Comparison of ENCODE assay signal across 17 cellular contexts in genomic region chr3:47002490-47003410, GRCh38. TPM values are rescaled to one million over a fixed set of nuclear protein-coding genes. Genes with fewer than 3 reads are reported as not detected.
DNase-seq lines count a peak whose midpoint lies in the region; ATAC-seq and TF ChIP-seq lines count a peak whose summit lies in the region.
"Had no signal": no experiment of that assay in that cellular context is flagged by ENCODE, and none has a peak within 500 bp of the region (broad histone marks: within the 10 kb centered on the region; RNA-seq: fewer than 3 reads in every experiment).

No MANE protein-coding gene starts in this region.

- H3K4me3 ChIP-seq in GM23338 (no peak overlapping the region), endodermal cell (ENCODE audit: low read length) (no peak overlapping the region)
- no peak overlapping the region for H3K4me3 ChIP-seq in CD4-positive, alpha-beta memory T cell (ENCODE audit: low read length in 2 of 2)
- H3K4me3 ChIP-seq: testis had no signal

- no peaks in the 10 kb centered on the region for H3F3A ChIP-seq in GM23338 (replicated peaks; ENCODE audit: low read depth)

- CTCF ChIA-PET in CD4-positive, alpha-beta memory T cell (lab: Charles Lee; ENCODE audit: partially characterized antibody), result interaction anchor here (1.3 kb wide), 1 partner anchor 136 kb away, joined by 4 read pairs; no protein-coding TSS in a partner anchor
- CTCF ChIA-PET in CD4-positive, alpha-beta T cell (lab: Charles Lee), result no interaction called here

- DNase-seq in activated gamma-delta T cell (lab: John Stamatoyannopoulos, UW) (peak; percentile 20), activated gamma-delta T cell treated with Interleukin-2 at 50 U/mL for 16 hours (no peak), GM23338 (ENCODE audit: low spot score) (peak; percentile 84), endodermal cell (peak; percentile 90), posterior vena cava (ENCODE audit: low spot score) (peak; percentile 74)
- DNase-seq in CD4-positive, alpha-beta memory T cell, result no peak
- DNase-seq in CD4-positive, alpha-beta T cell, result no peak
- DNase-seq: activated CD8-positive, alpha-beta memory T cell treated with anti-CD3 and anti-CD28 coated beads, Interleukin-2, amount 50 U/mL, for 4 hours; activated naive CD8-positive, alpha-beta T cell treated with anti-CD3 and anti-CD28 coated beads, Interleukin-2, amount 50 U/mL, for 24 hours; cerebellar nuclear complex; GDM1; islet precursor cell; NCI-H1092 treated with DMSO at 0.1 percent for 48 hours; T-helper 17 cell; testis had no signal

- H3K4me1 ChIP-seq in GM23338 (ENCODE audit: insufficient read depth), result no peaks in the 10 kb centered on the region
- no peaks in the 10 kb centered on the region for H3K4me1 ChIP-seq in endodermal cell (ENCODE audit: control insufficient read depth, insufficient read depth, low read length)
- peaks cover 9% of the 10 kb centered on the region for H3K4me1 ChIP-seq in CD4-positive, alpha-beta memory T cell (ENCODE audit: insufficient read depth, low read length)
- H3K4me1 ChIP-seq: testis had no signal

- no peaks in the 10 kb centered on the region; the same call in 1 of the 2 replicates for H4K20me1 ChIP-seq in GM23338 (replicated peaks; ENCODE audit: insufficient read depth)

- H3K27ac Mint-ChIP-seq in GM23338 (no peak overlapping the region), endodermal cell (no peak overlapping the region)
- H3K27ac Mint-ChIP-seq in CD4-positive, alpha-beta memory T cell, result peak overlapping the region in 1 of 7 donors; percentile 85
- no peak overlapping the region for H3K27ac Mint-ChIP-seq in CD4-positive, alpha-beta T cell
- H3K27ac Mint-ChIP-seq: activated naive CD8-positive, alpha-beta T cell treated with anti-CD3 and anti-CD28 coated beads, Interleukin-2, amount 50 U/mL, for 24 hours; T-helper 17 cell had no signal

- no peak overlapping the region for H2AFZ ChIP-seq in GM23338

- H3K36me3 Mint-ChIP-seq in GM23338 (ENCODE audit: low read depth), result peaks cover 28% of the 10 kb centered on the region
- peaks cover 50% of the 10 kb centered on the region for H3K36me3 Mint-ChIP-seq in endodermal cell (ENCODE audit: low read depth)
- peaks cover 37 to 64% of the 10 kb centered on the region in 2 donors for H3K36me3 Mint-ChIP-seq in CD4-positive, alpha-beta memory T cell
- H3K36me3 Mint-ChIP-seq in CD4-positive, alpha-beta T cell (ENCODE audit: low read depth), result peaks cover 72% of the 10 kb centered on the region

- TF ChIP-seq CTCF in GM23338 (conservative IDR thresholded peaks at IDR 0.05; ENCODE audit: low read depth in 2 of 2) (peak; percentile 59 to 98), endodermal cell (conservative IDR thresholded peaks at IDR 0.05) (peak; percentile 71)
- no peak for TF ChIP-seq CTCF in CD4-positive, alpha-beta T cell (IDR thresholded peaks at IDR 0.05)

- peaks cover 18% of the 10 kb centered on the region for H3K27me3 Mint-ChIP-seq in GM23338 (ENCODE audit: insufficient read depth, low read depth, poor library complexity)
- H3K27me3 Mint-ChIP-seq in endodermal cell (ENCODE audit: insufficient read depth), result no peaks in the 10 kb centered on the region
- no peaks in the 10 kb centered on the region for H3K27me3 Mint-ChIP-seq in CD4-positive, alpha-beta memory T cell
- no peaks in the 10 kb centered on the region for H3K27me3 Mint-ChIP-seq in CD4-positive, alpha-beta T cell
- H3K27me3 Mint-ChIP-seq: activated naive CD8-positive, alpha-beta T cell treated with anti-CD3 and anti-CD28 coated beads, Interleukin-2, amount 50 U/mL, for 24 hours; T-helper 17 cell had no signal

- no peak overlapping the region for H3K4me2 ChIP-seq in GM23338

- no peaks in the 10 kb centered on the region; the same call in 1 of the 2 replicates for H3K36me3 ChIP-seq in GM23338 (ENCODE audit: insufficient read depth)
- peaks cover 40% of the 10 kb centered on the region for H3K36me3 ChIP-seq in endodermal cell (ENCODE audit: control insufficient read depth, insufficient read depth, low read length)
- peaks cover 95% of the 10 kb centered on the region for H3K36me3 ChIP-seq in CD4-positive, alpha-beta memory T cell (ENCODE audit: insufficient read depth, low read length)

- ATAC-seq in GM23338, result peak; percentile 85
- ATAC-seq in HG03097 (IDR thresholded peaks at IDR 0.05; ENCODE audit: low FRiP score, unreplicated experiment), result no peak
- no peak for ATAC-seq in CD4-positive, alpha-beta T cell (ENCODE audit: poor library complexity)
- ATAC-seq: activated CD4-positive, CD25-positive, alpha-beta regulatory T cell treated with anti-CD3 and anti-CD28 coated beads, Interleukin-2, amount 50 U/mL, for 24 hours; activated naive CD8-positive, alpha-beta T cell treated with anti-CD3 and anti-CD28 coated beads, Interleukin-2, amount 50 U/mL, for 24 hours; T-helper 17 cell had no signal

- intact Hi-C loops in posterior vena cava (cut with DNase I), result no loop called here
- intact Hi-C loops in CD4-positive, alpha-beta memory T cell (cut with micrococcal nuclease), result loop anchor here (10.0 kb wide), 1 partner anchor 322 kb away; no protein-coding TSS in a partner anchor
- intact Hi-C loops in CD4-positive, alpha-beta T cell (cut with DNase I, micrococcal nuclease), result no loop called here

- WGBS in endodermal cell (ENCODE audit: insufficient coverage in 1 of 2, insufficient read length in 1 of 2), 2 experiments, result 89 to 94% methylated on average over 19 to 36 of the region's 36 CpGs

- no peak overlapping the region for H3K9ac ChIP-seq in endodermal cell (ENCODE audit: extremely low read depth, low read length, poor library complexity, severe bottlenecking)

- H3K9me3 Mint-ChIP-seq in GM23338, result no peaks in the 10 kb centered on the region
- H3K9me3 Mint-ChIP-seq in endodermal cell, result no peaks in the 10 kb centered on the region
- no peaks in the 10 kb centered on the region for H3K9me3 Mint-ChIP-seq in CD4-positive, alpha-beta memory T cell
- no peaks in the 10 kb centered on the region for H3K9me3 Mint-ChIP-seq in CD4-positive, alpha-beta T cell
- H3K9me3 Mint-ChIP-seq: activated naive CD8-positive, alpha-beta T cell treated with anti-CD3 and anti-CD28 coated beads, Interleukin-2, amount 50 U/mL, for 24 hours had no signal

- H3K9me2 ChIP-seq in GM23338 (ENCODE audit: insufficient read depth), result no peaks in the 10 kb centered on the region

- H3K4me3 Mint-ChIP-seq in GM23338, result no peak overlapping the region; the same call in 2 of the 3 replicates
- no peak overlapping the region for H3K4me3 Mint-ChIP-seq in endodermal cell
- no peak overlapping the region for H3K4me3 Mint-ChIP-seq in CD4-positive, alpha-beta memory T cell
- no peak overlapping the region for H3K4me3 Mint-ChIP-seq in CD4-positive, alpha-beta T cell
- H3K4me3 Mint-ChIP-seq: activated naive CD8-positive, alpha-beta T cell treated with anti-CD3 and anti-CD28 coated beads, Interleukin-2, amount 50 U/mL, for 24 hours; T-helper 17 cell had no signal

- H3K27me3 ChIP-seq in GM23338 (ENCODE audit: insufficient read depth) (no peaks in the 10 kb centered on the region), endodermal cell (ENCODE audit: control insufficient read depth, insufficient read depth, low read length, poor library complexity, severe bottlenecking) (no peaks in the 10 kb centered on the region)
- H3K27me3 ChIP-seq in CD4-positive, alpha-beta memory T cell (ENCODE audit: insufficient read depth, low read length), result no peaks in the 10 kb centered on the region
- no peaks in the 10 kb centered on the region for H3K27me3 ChIP-seq in CD4-positive, alpha-beta T cell (ENCODE audit: control insufficient read depth, insufficient read depth, low read length)
- H3K27me3 ChIP-seq: testis had no signal

- POLR2A ChIA-PET in CD4-positive, alpha-beta memory T cell (lab: Charles Lee; ENCODE audit: partially characterized antibody), result interaction anchor here (1.6 kb wide), 1 partner anchor 23 kb away, joined by 5 read pairs; the partner anchor contains the start of gene NBEAL2
- POLR2A ChIA-PET in CD4-positive, alpha-beta T cell (lab: Charles Lee), result no interaction called here

- H3K79me2 ChIP-seq in GM23338 (replicated peaks; ENCODE audit: insufficient read depth), result no peaks in the 10 kb centered on the region

- H3K4me1 Mint-ChIP-seq in GM23338 (peaks cover 2% of the 10 kb centered on the region; the same call in 2 of the 3 replicates), endodermal cell (peaks cover 3% of the 10 kb centered on the region)
- peaks cover 5 to 10% (median 7%) of the 10 kb centered on the region in 4 donors for H3K4me1 Mint-ChIP-seq in CD4-positive, alpha-beta memory T cell
- H3K4me1 Mint-ChIP-seq in CD4-positive, alpha-beta T cell (ENCODE audit: low read depth), result peaks cover 7% of the 10 kb centered on the region

- H3K27ac ChIP-seq in GM23338 (ENCODE audit: low read depth), result no peak overlapping the region
- H3K27ac ChIP-seq in endodermal cell (ENCODE audit: low read depth, low read length), result no peak overlapping the region
- no peak overlapping the region for H3K27ac ChIP-seq in CD4-positive, alpha-beta memory T cell (ENCODE audit: low read depth, low read length)
- H3K27ac ChIP-seq in CD4-positive, alpha-beta T cell (ENCODE audit: low read depth, low read length), result no peak overlapping the region
- H3K27ac ChIP-seq: testis had no signal

- H3K9me3 ChIP-seq in endodermal cell (ENCODE audit: control insufficient read depth, low read length), result no peaks in the 10 kb centered on the region
- H3K9me3 ChIP-seq in CD4-positive, alpha-beta memory T cell (ENCODE audit: control insufficient read depth in 1 of 2, low read length in 2 of 2), result no peaks in the 10 kb centered on the region
- H3K9me3 ChIP-seq in CD4-positive, alpha-beta T cell (ENCODE audit: control insufficient read depth, low read length), result no peaks in the 10 kb centered on the region
- H3K9me3 ChIP-seq: testis had no signal

TF ChIP-seq in GM23338, 12 proteins besides CTCF, POLR2A, EP300 and RAD21 (continues in another document):
- no peak for TF ChIP-seq CREB1 (CRISPR knock-in tag; IDR thresholded peaks at IDR 0.05; ENCODE audit: low read depth)

RNA-seq across cellular contexts. Expression of gene NBEAL2, which starts 23.3 kb away (rescaled TPM):
- 66.1 and 79.9 TPM in 2 replicates for total RNA-seq in GM23338 (2014; rRNA removed; shearing (Covaris generic))
- 13.5 and 14.0 TPM in 2 replicates for polyA plus RNA-seq in GM23338 (2016; fragmentation: Nextera tagmentation; extraction: Ambion mirVana)
- total RNA-seq in endodermal cell (10 to 100 TPM; 59.2 to 64.0 TPM), posterior vena cava (10 to 100 TPM; 26.0 to 33.1 TPM)
- polyA plus RNA-seq in endodermal cell (2013, experiment 1 of 2), result 22.9 TPM
- polyA plus RNA-seq in endodermal cell (2013, experiment 2 of 2), result 17.8 TPM
- 100 to 1,000 TPM; 144 to 147 TPM for total RNA-seq in CD4-positive, alpha-beta memory T cell
- 10 to 100 TPM in 1 of 2 donors, 1 to 10 TPM in 1; 4.5 to 16.0 TPM for polyA plus RNA-seq in CD4-positive, alpha-beta memory T cell
- 100 to 1,000 TPM; 163 to 170 TPM for total RNA-seq in CD4-positive, alpha-beta T cell

RNA-seq across cellular contexts. Expression of gene CCDC12, which starts 26.2 kb away (rescaled TPM):
- total RNA-seq in GM23338 (2014; rRNA removed; shearing (Covaris generic)), result 35.1 and 42.9 TPM in 2 replicates
- polyA plus RNA-seq in GM23338 (2016; fragmentation: Nextera tagmentation; extraction: Ambion mirVana), result 133 and 136 TPM in 2 replicates
- total RNA-seq in endodermal cell, result 10 to 100 TPM; 46.7 to 47.8 TPM
- polyA plus RNA-seq in endodermal cell (2013, experiment 1 of 2), result 44.4 TPM
- 41.1 TPM for polyA plus RNA-seq in endodermal cell (2013, experiment 2 of 2)
- total RNA-seq in posterior vena cava, result 10 to 100 TPM; 21.5 to 26.0 TPM
- total RNA-seq in CD4-positive, alpha-beta memory T cell, result 10 to 100 TPM; 59.3 to 59.4 TPM
- polyA plus RNA-seq in CD4-positive, alpha-beta memory T cell, result 100 to 1,000 TPM in 1 of 2 donors, 10 to 100 TPM in 1; 86.5 to 102 TPM
- total RNA-seq in CD4-positive, alpha-beta T cell, result 10 to 100 TPM; 57.5 to 59.5 TPM

Comparison
In these comparisons a context has a peak if more than half of its experiments do, and no peak if none do; other contexts are left out.
1. DNase-seq: peak in activated gamma-delta T cell (single experiment), GM23338 (single experiment), endodermal cell (single experiment) and posterior vena cava (single experiment); none in activated gamma-delta T cell treated with Interleukin-2 at 50 U/mL for 16 hours (single experiment), CD4-positive, alpha-beta memory T cell (0 of 5) and CD4-positive, alpha-beta T cell (0 of 10).